ENCODE assay signal across 37 cellular contexts in genomic region chr13:111061338-111062045, GRCh38.
"Had no signal": no experiment of that assay in that cellular context is flagged by ENCODE, and none has a peak within 500 bp of the region (broad histone marks: within the 10 kb centered on the region; RNA-seq: fewer than 3 reads in every experiment).

No MANE protein-coding gene starts in this region.

- H3K27me3 ChIP-seq: Peyer's patch had no signal

- FAIRE-seq: bronchial epithelial cell had no signal

- H3K36me3 ChIP-seq: Peyer's patch had no signal

- H3K4me3 ChIP-seq: Peyer's patch had no signal

- H3K27ac ChIP-seq: Peyer's patch, VCaP had no signal

- DNase-seq: activated B cell treated with CpG ODN at 0.5 μM for 24 hours; activated CD4-positive, alpha-beta memory T cell treated with anti-CD3 and anti-CD28 coated beads for 36 hours; activated CD4-positive, alpha-beta T cell treated with anti-CD3 and anti-CD28 coated beads for 4 hours; activated CD4-positive, alpha-beta T cell treated with anti-CD3 and anti-CD28 coated beads, Interleukin-2, amount 50 U/mL, for 1 hour; activated CD4-positive, CD25-positive, alpha-beta regulatory T cell treated with anti-CD3 and anti-CD28 coated beads, Interleukin-2, amount 50 U/mL, for 72 hours; activated CD8-positive, alpha-beta memory T cell treated with anti-CD3 and anti-CD28 coated beads for 24 hours; activated CD8-positive, alpha-beta memory T cell treated with anti-CD3 and anti-CD28 coated beads, Interleukin-2, amount 10 ng/mL, durations not matched to agents 7 days and 5 days; activated CD8-positive, alpha-beta memory T cell treated with anti-CD3 and anti-CD28 coated beads, Interleukin-2, amount 50 U/mL, for 48 hours; activated effector memory CD4-positive, alpha-beta T cell treated with Interleukin-2 at 50 U/mL for 16 hours; activated naive CD4-positive, alpha-beta T cell treated with anti-CD3 and anti-CD28 coated beads, Interleukin-2, amount 10 ng/mL, durations not matched to agents 7 days and 5 days; activated naive CD8-positive, alpha-beta T cell treated with anti-CD3 and anti-CD28 coated beads, Interleukin-2, amount 50 U/mL, for 24 hours; activated T-cell treated with anti-CD3 and anti-CD28 coated beads, Interleukin-2, amount 50 U/mL, for 48 hours; anterior cingulate cortex; Karpas-422; KBM-7; MM.1S; NCI-H1092 treated with DMSO at 0.1 percent for 48 hours; NCI-H1417; NCI-H146; NCI-H187; NCI-H2029 treated with DMSO at 0.1 percent for 48 hours; NCI-H2107; NCI-H2171; NCI-H510A; NCI-H526; NCI-H748 treated with DMSO at 0.1 percent for 48 hours; NK-92 treated with Interleukin-12 subunit alpha and Interleukin-12 subunit beta, amount 100 ng/mL, for 24 hours; PC-3; Peyer's patch; RPMI8226; SHP77 treated with DMSO at 0.1 percent for 48 hours; SW 1271; T-helper 1 cell; T-helper 2 cell; T-helper 9 cell had no signal

- ATAC-seq: activated CD8-positive, alpha-beta memory T cell treated with anti-CD3 and anti-CD28 coated beads, Interleukin-2, amount 10 ng/mL, durations not matched to agents 7 days and 5 days; activated naive CD8-positive, alpha-beta T cell treated with anti-CD3 and anti-CD28 coated beads, Interleukin-2, amount 50 U/mL, for 24 hours; PC-3 had no signal

- H3K4me1 ChIP-seq: Peyer's patch had no signal

- H3K9me3 ChIP-seq: Peyer's patch had no signal
